In genomic region chr17:75181110-75181509, GRCh38 we compare ENCODE assay signal across 8 cellular contexts. TPM values are rescaled to one million over a fixed set of nuclear protein-coding genes. Genes with fewer than 3 reads are reported as not detected.
DNase-seq lines count a peak whose midpoint lies in the region; ATAC-seq and TF ChIP-seq lines count a peak whose summit lies in the region.

No MANE protein-coding gene starts in this region.

- intact Hi-C loops in activated CD4-positive, alpha-beta T cell treated with anti-CD3 and anti-CD28 coated beads, Interleukin-2, amount 10 ng/mL, durations not matched to agents 24 days and 14 days (cut with micrococcal nuclease) = loop anchor here (5.0 kb wide), 4 partner anchors 49 to 406 kb away; partner anchors contain the start of genes MYO15B and NT5C
- intact Hi-C loops in left lung (cut with DNase I) = no loop called here

- DNase-seq in activated CD4-positive, alpha-beta T cell treated with anti-CD3 and anti-CD28 coated beads, Interleukin-2, amount 10 ng/mL, durations not matched to agents 24 days and 14 days = no peak
- DNase-seq in activated CD4-positive, alpha-beta T cell treated with anti-CD3 and anti-CD28 coated beads, Interleukin-2, amount 50 U/mL, for 4 hours = no peak
- DNase-seq in activated naive CD8-positive, alpha-beta T cell treated with anti-CD3 and anti-CD28 coated beads, Interleukin-2, amount 10 ng/mL, durations not matched to agents 7 days and 5 days = no peak
- DNase-seq in left lung = no peak
- DNase-seq in GM20000 (ENCODE audit: low spot score) = no peak
- no peak for DNase-seq in NCI-H1105 (lab: John Stamatoyannopoulos, UW)
- DNase-seq in stimulated activated CD4-positive, alpha-beta T cell treated with anti-CD3 and anti-CD28 coated beads, Interleukin-1b, Interleukin-23, amount 100 ng/mL, for 48 hours = no peak

- H3K27ac ChIP-seq in left lung (peak overlapping the region; percentile 99), thymus (ENCODE audit: low read depth) (no peak overlapping the region)

- peaks cover 0 to 42% of the 10 kb centered on the region in 2 donors for H3K36me3 ChIP-seq in left lung
- H3K36me3 ChIP-seq in thymus (ENCODE audit: control insufficient read depth, insufficient read depth) = peaks cover 25% of the 10 kb centered on the region

- peak overlapping the region; percentile 72 for H3K27ac Mint-ChIP-seq in activated CD4-positive, alpha-beta T cell treated with anti-CD3 and anti-CD28 coated beads, Interleukin-2, amount 10 ng/mL, durations not matched to agents 24 days and 14 days
- H3K27ac Mint-ChIP-seq in activated naive CD8-positive, alpha-beta T cell treated with anti-CD3 and anti-CD28 coated beads, Interleukin-2, amount 10 ng/mL, durations not matched to agents 7 days and 5 days = peak overlapping the region; percentile 82

- no peaks in the 10 kb centered on the region for H3K27me3 Mint-ChIP-seq in activated CD4-positive, alpha-beta T cell treated with anti-CD3 and anti-CD28 coated beads, Interleukin-2, amount 10 ng/mL, durations not matched to agents 24 days and 14 days
- H3K27me3 Mint-ChIP-seq in activated naive CD8-positive, alpha-beta T cell treated with anti-CD3 and anti-CD28 coated beads, Interleukin-2, amount 10 ng/mL, durations not matched to agents 7 days and 5 days = no peaks in the 10 kb centered on the region

- no peak for ATAC-seq in activated naive CD8-positive, alpha-beta T cell treated with anti-CD3 and anti-CD28 coated beads, Interleukin-2, amount 10 ng/mL, durations not matched to agents 7 days and 5 days (ENCODE audit: low read depth)
- no peak for ATAC-seq in left lung

- H3K9me3 ChIP-seq in left lung (no peaks in the 10 kb centered on the region), thymus (ENCODE audit: control insufficient read depth) (no peaks in the 10 kb centered on the region)

- H3K27me3 ChIP-seq in left lung = no peaks in the 10 kb centered on the region
- no peaks in the 10 kb centered on the region for H3K27me3 ChIP-seq in thymus (ENCODE audit: control insufficient read depth, insufficient read depth)

- POLR2A ChIA-PET in activated naive CD8-positive, alpha-beta T cell treated with anti-CD3 and anti-CD28 coated beads, Interleukin-2, amount 10 ng/mL, durations not matched to agents 7 days and 5 days (lab: Charles Lee) = interaction anchor here (0.7 to 1.5 kb wide), 4 partner anchors 8 to 168 kb away, joined by 4 to 5 read pairs (median 4); partner anchors contain the start of genes JPT1 and MRPL58

- peak overlapping the region; percentile 94 to 96 for H3K4me3 ChIP-seq in left lung
- peak overlapping the region; percentile 98 for H3K4me3 ChIP-seq in thymus (ENCODE audit: low read length)

- H3K36me3 Mint-ChIP-seq in activated CD4-positive, alpha-beta T cell treated with anti-CD3 and anti-CD28 coated beads, Interleukin-2, amount 10 ng/mL, durations not matched to agents 24 days and 14 days (ENCODE audit: low read depth) = peaks cover 39% of the 10 kb centered on the region
- peaks cover 28% of the 10 kb centered on the region for H3K36me3 Mint-ChIP-seq in activated naive CD8-positive, alpha-beta T cell treated with anti-CD3 and anti-CD28 coated beads, Interleukin-2, amount 10 ng/mL, durations not matched to agents 7 days and 5 days

- H3K4me1 ChIP-seq in left lung (peaks cover 0 to 34% of the 10 kb centered on the region in 2 donors), thymus (ENCODE audit: control insufficient read depth, insufficient read depth, low read length) (peaks cover 3% of the 10 kb centered on the region)

- H3K4me1 Mint-ChIP-seq in activated CD4-positive, alpha-beta T cell treated with anti-CD3 and anti-CD28 coated beads, Interleukin-2, amount 10 ng/mL, durations not matched to agents 24 days and 14 days = peaks cover 41% of the 10 kb centered on the region
- H3K4me1 Mint-ChIP-seq in activated naive CD8-positive, alpha-beta T cell treated with anti-CD3 and anti-CD28 coated beads, Interleukin-2, amount 10 ng/mL, durations not matched to agents 7 days and 5 days = peaks cover 30% of the 10 kb centered on the region

- H3K4me3 Mint-ChIP-seq in activated CD4-positive, alpha-beta T cell treated with anti-CD3 and anti-CD28 coated beads, Interleukin-2, amount 10 ng/mL, durations not matched to agents 24 days and 14 days = peak overlapping the region; percentile 92
- H3K4me3 Mint-ChIP-seq in activated naive CD8-positive, alpha-beta T cell treated with anti-CD3 and anti-CD28 coated beads, Interleukin-2, amount 10 ng/mL, durations not matched to agents 7 days and 5 days = peak overlapping the region; percentile 92

- no peaks in the 10 kb centered on the region for H3K9me3 Mint-ChIP-seq in activated CD4-positive, alpha-beta T cell treated with anti-CD3 and anti-CD28 coated beads, Interleukin-2, amount 10 ng/mL, durations not matched to agents 24 days and 14 days
- no peaks in the 10 kb centered on the region for H3K9me3 Mint-ChIP-seq in activated naive CD8-positive, alpha-beta T cell treated with anti-CD3 and anti-CD28 coated beads, Interleukin-2, amount 10 ng/mL, durations not matched to agents 7 days and 5 days

- TF ChIP-seq CTCF in left lung (IDR thresholded peaks at IDR 0.05) (no peak), GM20000 (IDR thresholded peaks at IDR 0.05; ENCODE audit: extremely low read depth, missing control alignments) (no peak)

- WGBS in thymus = 6% methylated on average over 8 of the region's 8 CpGs

RNA-seq across cellular contexts. Expression of gene SUMO2, which starts 1.6 kb away (rescaled TPM):
- total RNA-seq in activated CD4-positive, alpha-beta T cell treated with anti-CD3 and anti-CD28 coated beads, Interleukin-2, amount 10 ng/mL, durations not matched to agents 24 days and 14 days = 658 and 659 TPM in 2 replicates
- total RNA-seq in activated naive CD8-positive, alpha-beta T cell treated with anti-CD3 and anti-CD28 coated beads, Interleukin-2, amount 10 ng/mL, durations not matched to agents 7 days and 5 days = 100 to 1,000 TPM; 470 to 500 TPM
- total RNA-seq in left lung = 100 to 1,000 TPM; 321 to 344 TPM
- polyA plus RNA-seq in thymus = 135 TPM

RNA-seq across cellular contexts. Expression of gene NUP85, which starts 24.4 kb away (rescaled TPM):
- 125 and 136 TPM in 2 replicates for total RNA-seq in activated CD4-positive, alpha-beta T cell treated with anti-CD3 and anti-CD28 coated beads, Interleukin-2, amount 10 ng/mL, durations not matched to agents 24 days and 14 days
- total RNA-seq in activated naive CD8-positive, alpha-beta T cell treated with anti-CD3 and anti-CD28 coated beads, Interleukin-2, amount 10 ng/mL, durations not matched to agents 7 days and 5 days = 100 to 1,000 TPM; 154 to 167 TPM
- total RNA-seq in left lung = 10 to 100 TPM; 53.3 to 72.1 TPM
- 88.3 TPM for polyA plus RNA-seq in thymus

RNA-seq across cellular contexts. Expression of gene JPT1, which starts 26.8 kb away (rescaled TPM):
- 271 and 292 TPM in 2 replicates for total RNA-seq in activated CD4-positive, alpha-beta T cell treated with anti-CD3 and anti-CD28 coated beads, Interleukin-2, amount 10 ng/mL, durations not matched to agents 24 days and 14 days
- 100 to 1,000 TPM; 194 to 213 TPM for total RNA-seq in activated naive CD8-positive, alpha-beta T cell treated with anti-CD3 and anti-CD28 coated beads, Interleukin-2, amount 10 ng/mL, durations not matched to agents 7 days and 5 days
- 10 to 100 TPM; 65.0 to 97.8 TPM for total RNA-seq in left lung
- 130 TPM for polyA plus RNA-seq in thymus

RNA-seq across cellular contexts. Expression of gene NT5C, which starts 49.6 kb away (rescaled TPM):
- total RNA-seq in activated CD4-positive, alpha-beta T cell treated with anti-CD3 and anti-CD28 coated beads, Interleukin-2, amount 10 ng/mL, durations not matched to agents 24 days and 14 days = 76.5 and 84.7 TPM in 2 replicates
- 10 to 100 TPM; 69.9 to 70.8 TPM for total RNA-seq in activated naive CD8-positive, alpha-beta T cell treated with anti-CD3 and anti-CD28 coated beads, Interleukin-2, amount 10 ng/mL, durations not matched to agents 7 days and 5 days
- 10 to 100 TPM; 26.0 to 39.9 TPM for total RNA-seq in left lung
- polyA plus RNA-seq in thymus = 103 TPM
